In the genomic region with DNA sequence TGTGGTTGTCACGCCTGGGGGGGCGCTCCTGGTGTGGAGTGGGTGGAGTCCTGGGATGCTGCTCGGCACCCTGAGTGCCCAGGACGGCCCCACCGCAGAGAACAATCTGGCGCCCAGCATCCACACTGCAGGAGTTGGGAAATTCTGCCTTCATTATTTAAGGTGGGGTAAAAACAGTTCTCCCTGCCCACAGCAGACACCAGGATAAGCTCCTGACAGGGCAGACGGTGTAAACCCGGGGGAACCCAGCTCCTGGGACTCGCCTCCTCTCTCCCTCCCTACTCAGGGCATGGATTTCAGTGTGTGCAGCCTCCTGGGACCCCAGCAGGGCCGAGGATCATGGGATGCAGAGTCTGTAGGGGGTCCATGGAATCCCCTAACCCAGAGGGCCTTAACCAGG, we compare ENCODE assay signal across 1 cellular context.
TF ChIP-seq lines count a peak whose summit lies in the region.

No MANE protein-coding gene starts in this region.

TF ChIP-seq in HEK293, 187 proteins besides CTCF, POLR2A, EP300 and RAD21 (continued from another document):
- TF ChIP-seq PRDM2 (tag by site-specific recombination; IDR thresholded peaks at IDR 0.05; ENCODE audit: borderline replicate concordance) (no peak), MZF1 (tag by site-specific recombination; IDR thresholded peaks at IDR 0.05; ENCODE audit: borderline replicate concordance) (no peak), GLIS2 (tag by site-specific recombination; IDR thresholded peaks at IDR 0.05) (peak; percentile 25; the same call in 1 of the 2 replicates), ZNF155 (tag by site-specific recombination; IDR thresholded peaks at IDR 0.05) (no peak), ZNF830 (tag by site-specific recombination; IDR thresholded peaks at IDR 0.05; ENCODE audit: low read depth) (no peak)
